Comparison of ENCODE assay signal across 1 cellular context in the genomic region with DNA sequence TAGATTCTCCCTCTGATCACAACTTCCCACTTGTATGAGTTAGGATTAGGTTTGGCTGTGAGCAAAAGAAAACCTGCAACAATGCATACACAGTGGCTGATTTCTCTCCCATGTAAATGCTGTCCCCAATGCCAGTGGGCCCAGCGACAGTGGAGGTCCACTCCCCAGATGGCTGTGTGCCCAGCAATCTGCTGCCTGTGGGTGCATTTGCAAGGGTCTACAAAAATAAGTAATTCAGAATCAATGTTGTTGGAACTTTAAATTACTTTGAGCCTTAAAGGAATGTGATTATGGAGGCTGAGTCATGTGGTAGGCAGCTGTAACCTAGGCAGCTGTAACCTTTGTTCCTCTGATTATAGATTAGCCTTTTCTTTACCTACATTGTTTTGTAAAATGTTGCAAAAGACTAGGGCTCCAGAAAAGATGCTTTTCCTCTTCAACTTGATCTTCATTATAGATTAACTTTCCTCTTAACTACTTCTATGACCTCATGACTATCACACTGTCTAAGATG.
TF ChIP-seq lines count a peak whose summit lies in the region.

No MANE protein-coding gene starts in this region.

TF ChIP-seq in GM12878, 131 proteins besides CTCF, POLR2A, EP300 and RAD21:
- TF ChIP-seq NR2F1 (conservative IDR thresholded peaks at IDR 0.05) (no peak), ZZZ3 (IDR thresholded peaks at IDR 0.05; ENCODE audit: control insufficient read depth, insufficient read length, low read depth) (no peak), NBN (IDR thresholded peaks at IDR 0.05) (no peak), BRCA1 (IDR thresholded peaks at IDR 0.05; ENCODE audit: low read depth, low read length) (no peak), IRF4 (IDR thresholded peaks at IDR 0.05; ENCODE audit: low read depth, low read length) (no peak), ZNF384 (IDR thresholded peaks at IDR 0.05; ENCODE audit: borderline replicate concordance, low read depth, low read length) (no peak), ATF7 (IDR thresholded peaks at IDR 0.05; ENCODE audit: low read depth) (no peak), CREB1 (IDR thresholded peaks at IDR 0.05; ENCODE audit: low read depth) (no peak), KDM1A (IDR thresholded peaks at IDR 0.05; ENCODE audit: borderline replicate concordance) (no peak), SMAD1 (IDR thresholded peaks at IDR 0.05; ENCODE audit: low read depth, partially characterized antibody) (no peak), ASH2L (IDR thresholded peaks at IDR 0.05; ENCODE audit: borderline replicate concordance, low read depth) (no peak), HSF1 (IDR thresholded peaks at IDR 0.05; ENCODE audit: low read depth, low read length) (no peak)
